ENCODE assay signal across 1 cellular context in the genomic region with DNA sequence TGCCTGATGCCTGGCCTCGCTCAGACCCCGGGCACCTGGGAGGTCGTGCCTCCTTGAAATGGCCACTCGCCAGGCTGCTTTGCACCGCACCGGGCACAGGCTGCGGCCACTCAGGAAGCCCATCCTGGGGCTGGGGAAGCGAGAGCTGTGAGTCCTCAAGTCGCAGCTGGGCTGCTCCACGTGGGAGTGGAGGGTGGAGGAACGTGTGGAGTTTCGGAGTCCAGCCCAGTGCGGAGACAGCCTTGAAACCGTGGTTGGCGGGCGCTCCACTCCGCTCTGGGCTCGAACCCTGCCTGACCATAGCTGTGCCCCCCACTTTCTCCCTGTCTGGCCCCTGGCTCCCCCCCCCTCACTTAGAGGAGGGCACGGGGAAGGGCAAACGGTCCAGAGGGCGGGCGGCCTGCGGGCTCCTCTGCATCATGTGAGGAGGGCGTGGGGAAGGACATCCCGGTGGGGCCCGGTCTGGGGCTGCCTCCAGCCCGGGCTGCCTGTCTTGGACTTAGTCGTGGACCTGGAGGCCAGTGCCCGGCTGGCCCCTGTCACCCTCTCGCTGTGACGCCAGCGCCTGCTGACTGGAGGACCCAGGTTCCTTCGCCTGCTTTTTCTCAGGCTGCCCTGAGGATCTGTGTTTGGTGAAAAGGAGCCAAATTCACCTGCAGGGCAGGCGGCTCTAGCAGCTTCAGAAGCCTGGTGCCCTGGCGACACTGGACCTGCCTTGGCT.
TF ChIP-seq lines count a peak whose summit lies in the region.

No MANE protein-coding gene starts in this region.

TF ChIP-seq in endothelial cell of umbilical vein, 7 proteins besides CTCF, POLR2A, EP300 and RAD21:
- TF ChIP-seq, protein P1, sequence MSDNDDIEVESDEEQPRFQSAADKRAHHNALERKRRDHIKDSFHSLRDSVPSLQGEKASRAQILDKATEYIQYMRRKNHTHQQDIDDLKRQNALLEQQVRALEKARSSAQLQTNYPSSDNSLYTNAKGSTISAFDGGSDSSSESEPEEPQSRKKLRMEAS (IDR thresholded peaks at IDR 0.05; ENCODE audit: insufficient read depth, insufficient read length): peak; percentile 23
- TF ChIP-seq POLR2AphosphoS5 (IDR thresholded peaks at IDR 0.05; ENCODE audit: insufficient read depth, low read depth, low read length) (peak; percentile 14), FOS (IDR thresholded peaks at IDR 0.05; ENCODE audit: borderline replicate concordance, insufficient read depth, low read length) (no peak), GATA2 (IDR thresholded peaks at IDR 0.05; ENCODE audit: insufficient read depth, insufficient read length, low read depth, low read length) (no peak), JUN (IDR thresholded peaks at IDR 0.05; ENCODE audit: borderline replicate concordance, insufficient read depth, insufficient read length, low read depth) (no peak), MYC (IDR thresholded peaks at IDR 0.05; ENCODE audit: low read depth, low read length) (no peak)
